Comparison of ENCODE assay signal across 1 cellular context in genomic region chr12:103462675-103463074, GRCh38.
TF ChIP-seq lines count a peak whose summit lies in the region.

No MANE protein-coding gene starts in this region.

TF ChIP-seq in GM12878, 131 proteins besides CTCF, POLR2A, EP300 and RAD21 (continues in another document):
- no peak for TF ChIP-seq ZNF687 (IDR thresholded peaks at IDR 0.05)
- TF ChIP-seq RUNX3 (IDR thresholded peaks at IDR 0.05; ENCODE audit: low read length): peak; percentile 75
- no peak for TF ChIP-seq SUPT20H (IDR thresholded peaks at IDR 0.05; ENCODE audit: borderline replicate concordance, control insufficient read depth, low read depth, low read length)
- no peak for TF ChIP-seq TCF12 (IDR thresholded peaks at IDR 0.05; ENCODE audit: low read depth, low read length)
- no peak for TF ChIP-seq CBX3 (IDR thresholded peaks at IDR 0.05; ENCODE audit: borderline replicate concordance, low read depth)
- no peak for TF ChIP-seq SIX5 (IDR thresholded peaks at IDR 0.05; ENCODE audit: low read depth, low read length, severe bottlenecking)
- no peak for TF ChIP-seq FOXK2 (IDR thresholded peaks at IDR 0.05)
- no peak for TF ChIP-seq CEBPZ (IDR thresholded peaks at IDR 0.05; ENCODE audit: low read depth, low read length)
- TF ChIP-seq MTA2 (IDR thresholded peaks at IDR 0.05; ENCODE audit: low read depth): peak; percentile 94
- TF ChIP-seq STAT3 (IDR thresholded peaks at IDR 0.05; ENCODE audit: low read depth, low read length): no peak
- TF ChIP-seq ETV6 (conservative IDR thresholded peaks at IDR 0.05 in 1 of 2, IDR thresholded peaks at IDR 0.05 in 1 of 2; ENCODE audit: borderline replicate concordance in 1 of 2, low read depth in 1 of 2): peak in 1 of 2 experiments; percentile 68; a peak in 1 of 4 replicates
- no peak for TF ChIP-seq STAT1 (conservative IDR thresholded peaks at IDR 0.05)
- no peak for TF ChIP-seq NFYA (IDR thresholded peaks at IDR 0.05; ENCODE audit: borderline replicate concordance, low read depth, low read length)
- no peak for TF ChIP-seq ZSCAN29 (IDR thresholded peaks at IDR 0.05)
- no peak for TF ChIP-seq BCL3 (IDR thresholded peaks at IDR 0.05; ENCODE audit: borderline replicate concordance, insufficient read depth, low read depth, low read length, poor library complexity, severe bottlenecking)
- no peak for TF ChIP-seq E2F4 (IDR thresholded peaks at IDR 0.05; ENCODE audit: low read depth, low read length)
- no peak for TF ChIP-seq ZNF207 (IDR thresholded peaks at IDR 0.05; ENCODE audit: borderline replicate concordance)
- TF ChIP-seq CEBPB (IDR thresholded peaks at IDR 0.05; ENCODE audit: borderline replicate concordance in 1 of 2, low read depth in 2 of 2, low read length in 2 of 2): no peak; a peak in 1 of 4 replicates
- TF ChIP-seq TARDBP (IDR thresholded peaks at IDR 0.05; ENCODE audit: borderline replicate concordance): no peak
- TF ChIP-seq SMARCA5 (IDR thresholded peaks at IDR 0.05): no peak; the same call in 1 of the 2 replicates
- TF ChIP-seq FOXM1 (IDR thresholded peaks at IDR 0.05; ENCODE audit: low read depth, low read length): no peak
- TF ChIP-seq SPI1 (IDR thresholded peaks at IDR 0.05; ENCODE audit: borderline replicate concordance, insufficient read depth, low read depth, low read length): peak; percentile 95
- no peak for TF ChIP-seq RB1 (IDR thresholded peaks at IDR 0.05; ENCODE audit: borderline replicate concordance)
- TF ChIP-seq MXI1 (IDR thresholded peaks at IDR 0.05; ENCODE audit: low read depth, low read length): no peak
- no peak for TF ChIP-seq NFXL1 (IDR thresholded peaks at IDR 0.05; ENCODE audit: borderline replicate concordance)
- TF ChIP-seq ZZZ3 (IDR thresholded peaks at IDR 0.05; ENCODE audit: control insufficient read depth, insufficient read length, low read depth): no peak
- TF ChIP-seq HDAC2 (IDR thresholded peaks at IDR 0.05): no peak
- peak; percentile 26 for TF ChIP-seq MEF2B (IDR thresholded peaks at IDR 0.05; ENCODE audit: partially characterized antibody, poor library complexity, severe bottlenecking)
- TF ChIP-seq EZH2 (IDR thresholded peaks at IDR 0.05; ENCODE audit: borderline replicate concordance, control insufficient read depth, low read depth, low read length): no peak
- peak in 1 of 2 experiments; percentile 8; a peak in 1 of 4 replicates for TF ChIP-seq SRF (IDR thresholded peaks at IDR 0.05; ENCODE audit: low read depth in 2 of 2, low read length in 2 of 2)
- TF ChIP-seq CBFB (IDR thresholded peaks at IDR 0.05; ENCODE audit: low read depth): 0 out of 2 replicates have a peak, but pooled peaks have one; percentile 22
- no peak for TF ChIP-seq E4F1 (IDR thresholded peaks at IDR 0.05; ENCODE audit: borderline replicate concordance, partially characterized antibody)
- no peak for TF ChIP-seq SMAD1 (IDR thresholded peaks at IDR 0.05; ENCODE audit: low read depth, partially characterized antibody)
- TF ChIP-seq PRDM15 (CRISPR knock-in tag; IDR thresholded peaks at IDR 0.05): no peak
- TF ChIP-seq RELB (IDR thresholded peaks at IDR 0.05; ENCODE audit: low read depth): peak; percentile 77
- TF ChIP-seq TAF1 (IDR thresholded peaks at IDR 0.05; ENCODE audit: borderline replicate concordance, low read depth, low read length): no peak
- TF ChIP-seq TBL1XR1 (IDR thresholded peaks at IDR 0.05; ENCODE audit: low read depth, low read length): no peak
- TF ChIP-seq GABPA (IDR thresholded peaks at IDR 0.05; ENCODE audit: low read depth): no peak
- TF ChIP-seq NR2F1 (conservative IDR thresholded peaks at IDR 0.05): peak; percentile 61; the same call in 1 of the 2 replicates
- TF ChIP-seq EED (IDR thresholded peaks at IDR 0.05; ENCODE audit: low read depth): peak; percentile 81
- no peak for TF ChIP-seq MYB (IDR thresholded peaks at IDR 0.05; ENCODE audit: borderline replicate concordance, low read depth, low read length)
- no peak for TF ChIP-seq SP1 (IDR thresholded peaks at IDR 0.05; ENCODE audit: low read depth, low read length)
- TF ChIP-seq BMI1 (IDR thresholded peaks at IDR 0.05; ENCODE audit: borderline replicate concordance): no peak; the same call in 1 of the 2 replicates
- TF ChIP-seq ZNF384 (IDR thresholded peaks at IDR 0.05; ENCODE audit: borderline replicate concordance, low read depth, low read length): no peak
- 0 out of 2 replicates have a peak, but pooled peaks have one; percentile 51 for TF ChIP-seq ZNF217 (IDR thresholded peaks at IDR 0.05)
- TF ChIP-seq IRF5 (IDR thresholded peaks at IDR 0.05; ENCODE audit: borderline replicate concordance): no peak
